Comparison of ENCODE assay signal across 18 cellular contexts in genomic region chr16:23511731-23512130, GRCh38. TPM values are rescaled to one million over a fixed set of nuclear protein-coding genes. Genes with fewer than 3 reads are reported as not detected.
A peak's percentile ranks its signal among the peaks of the same experiment; 100 is the strongest.
DNase-seq lines count a peak whose midpoint lies in the region; ATAC-seq and TF ChIP-seq lines count a peak whose summit lies in the region.
"Had no signal": no experiment of that assay in that cellular context is flagged by ENCODE, and none has a peak within 500 bp of the region (broad histone marks: within the 10 kb centered on the region; RNA-seq: fewer than 3 reads in every experiment).

No MANE protein-coding gene starts in this region.

- no peaks in the 10 kb centered on the region for H3K9me3 ChIP-seq in CD4-positive, CD25-positive, alpha-beta regulatory T cell (ENCODE audit: control insufficient read depth in 2 of 2, low read length in 2 of 2)
- H3K9me3 ChIP-seq in Caco-2 = no peaks in the 10 kb centered on the region
- H3K9me3 ChIP-seq: colonic mucosa, ovary had no signal

- CTCF ChIA-PET in Caco-2 (lab: Charles Lee) = no interaction called here

- peaks cover 7% of the 10 kb centered on the region for H3K27me3 Mint-ChIP-seq in CD4-positive, CD25-positive, alpha-beta regulatory T cell
- H3K27me3 Mint-ChIP-seq in Caco-2 (ENCODE audit: insufficient read depth, unreplicated experiment) = no peaks in the 10 kb centered on the region
- no peaks in the 10 kb centered on the region for H3K27me3 Mint-ChIP-seq in activated T-helper 1 cell treated with anti-CD3 and anti-CD28 coated beads, Interleukin-12 subunit alpha, Interleukin-12 subunit beta, Interleukin-2, Interleukin-4 antibody, amounts not matched to agents 30 ng/mL and 10 ng/mL and 1 ng/mL, durations not matched to agents 14 hours and 24 hours and 36 hours (ENCODE audit: insufficient read depth)
- H3K27me3 Mint-ChIP-seq in naive thymus-derived CD8-positive, alpha-beta T cell = no peaks in the 10 kb centered on the region

- POLR2A ChIA-PET in Caco-2 (lab: Charles Lee) = no interaction called here
- POLR2A ChIA-PET in naive thymus-derived CD8-positive, alpha-beta T cell (lab: Charles Lee) = no interaction called here

- intact Hi-C loops in Caco-2 (cut with micrococcal nuclease; ENCODE audit: unreplicated experiment) = no loop called here
- intact Hi-C loops in activated T-helper 1 cell treated with anti-CD3 and anti-CD28 coated beads, Interleukin-12 subunit alpha, Interleukin-12 subunit beta, Interleukin-2, Interleukin-4 antibody, amounts not matched to agents 30 ng/mL and 10 ng/mL and 1 ng/mL, durations not matched to agents 14 hours and 24 hours and 36 hours (cut with micrococcal nuclease) = no loop called here

- peak overlapping the region in 3 of 4 donors; percentile 51 to 89 (median 87) for H3K4me3 Mint-ChIP-seq in CD4-positive, CD25-positive, alpha-beta regulatory T cell
- peak overlapping the region; percentile 88 for H3K4me3 Mint-ChIP-seq in Caco-2 (ENCODE audit: unreplicated experiment)
- H3K4me3 Mint-ChIP-seq in activated T-helper 1 cell treated with anti-CD3 and anti-CD28 coated beads, Interleukin-12 subunit alpha, Interleukin-12 subunit beta, Interleukin-2, Interleukin-4 antibody, amounts not matched to agents 30 ng/mL and 10 ng/mL and 1 ng/mL, durations not matched to agents 14 hours and 24 hours and 36 hours = peak overlapping the region; percentile 64
- peak overlapping the region in 8 of 10 donors; percentile 47 to 92 (median 84) for H3K4me3 Mint-ChIP-seq in naive thymus-derived CD8-positive, alpha-beta T cell

- H3K36me3 Mint-ChIP-seq in CD4-positive, CD25-positive, alpha-beta regulatory T cell = peaks cover 10% of the 10 kb centered on the region
- peaks cover 40% of the 10 kb centered on the region for H3K36me3 Mint-ChIP-seq in Caco-2 (ENCODE audit: insufficient read depth, unreplicated experiment)
- peaks cover 26% of the 10 kb centered on the region for H3K36me3 Mint-ChIP-seq in activated T-helper 1 cell treated with anti-CD3 and anti-CD28 coated beads, Interleukin-12 subunit alpha, Interleukin-12 subunit beta, Interleukin-2, Interleukin-4 antibody, amounts not matched to agents 30 ng/mL and 10 ng/mL and 1 ng/mL, durations not matched to agents 14 hours and 24 hours and 36 hours (ENCODE audit: low read depth)
- no peaks in the 10 kb centered on the region for H3K36me3 Mint-ChIP-seq in naive thymus-derived CD8-positive, alpha-beta T cell

- ATAC-seq in CD4-positive, CD25-positive, alpha-beta regulatory T cell (ENCODE audit: low read depth in 2 of 2) = no peak
- ATAC-seq in naive thymus-derived CD8-positive, alpha-beta T cell = no peak
- ATAC-seq: GM12878, left colon had no signal

- TF ChIP-seq CTCF in Caco-2 (IDR thresholded peaks at IDR 0.05; ENCODE audit: insufficient read depth in 1 of 2, low read depth in 1 of 2, low read length in 1 of 2, severe bottlenecking in 1 of 2, unreplicated experiment in 1 of 2) (no peak), GM20000 (IDR thresholded peaks at IDR 0.05; ENCODE audit: extremely low read depth, missing control alignments) (no peak)

- H3K4me3 ChIP-seq in CD4-positive, CD25-positive, alpha-beta regulatory T cell (ENCODE audit: low read depth, low read length) = no peak overlapping the region
- no peak overlapping the region for H3K4me3 ChIP-seq in Caco-2 (ENCODE audit: low read depth, low read length)
- H3K4me3 ChIP-seq: colonic mucosa, GM12878, ovary had no signal

- no peaks in the 10 kb centered on the region for H3K36me3 ChIP-seq in CD4-positive, CD25-positive, alpha-beta regulatory T cell (ENCODE audit: control insufficient read depth, insufficient read depth, low read length)
- H3K36me3 ChIP-seq in Caco-2 (ENCODE audit: control insufficient read depth, insufficient read depth, low read length) = no peaks in the 10 kb centered on the region
- H3K36me3 ChIP-seq: colonic mucosa, ovary had no signal

- peaks cover 56% of the 10 kb centered on the region for H3K4me1 ChIP-seq in CD4-positive, CD25-positive, alpha-beta regulatory T cell (ENCODE audit: control insufficient read depth, insufficient read depth, low read length, poor library complexity, severe bottlenecking)
- no peaks in the 10 kb centered on the region for H3K4me1 ChIP-seq in Caco-2
- H3K4me1 ChIP-seq: colonic mucosa had no signal

- no peaks in the 10 kb centered on the region for H3K27me3 ChIP-seq in CD4-positive, CD25-positive, alpha-beta regulatory T cell (ENCODE audit: control insufficient read depth, insufficient read depth, low read length)
- no peaks in the 10 kb centered on the region for H3K27me3 ChIP-seq in Caco-2 (replicated peaks; ENCODE audit: control insufficient read depth, insufficient read depth, low read length)
- H3K27me3 ChIP-seq: colonic mucosa, ovary had no signal

- BruUV-seq in Caco-2 (replicated peaks; lab: Mats Ljungman, UMichigan) = no TSS peak

- H3K4me1 Mint-ChIP-seq in CD4-positive, CD25-positive, alpha-beta regulatory T cell = peaks cover 4 to 72% (median 44%) of the 10 kb centered on the region in 4 donors
- peaks cover 31% of the 10 kb centered on the region for H3K4me1 Mint-ChIP-seq in Caco-2 (ENCODE audit: low read depth, unreplicated experiment)
- H3K4me1 Mint-ChIP-seq in activated T-helper 1 cell treated with anti-CD3 and anti-CD28 coated beads, Interleukin-12 subunit alpha, Interleukin-12 subunit beta, Interleukin-2, Interleukin-4 antibody, amounts not matched to agents 30 ng/mL and 10 ng/mL and 1 ng/mL, durations not matched to agents 14 hours and 24 hours and 36 hours (ENCODE audit: low read depth) = peaks cover 49% of the 10 kb centered on the region
- H3K4me1 Mint-ChIP-seq in naive thymus-derived CD8-positive, alpha-beta T cell = peaks cover 32 to 69% (median 61%) of the 10 kb centered on the region in 4 donors

- peaks cover 0 to 2% (median 0%) of the 10 kb centered on the region in 7 donors for H3K9me3 Mint-ChIP-seq in CD4-positive, CD25-positive, alpha-beta regulatory T cell
- H3K9me3 Mint-ChIP-seq in Caco-2 (ENCODE audit: unreplicated experiment) = peaks cover 6% of the 10 kb centered on the region
- no peaks in the 10 kb centered on the region for H3K9me3 Mint-ChIP-seq in activated T-helper 1 cell treated with anti-CD3 and anti-CD28 coated beads, Interleukin-12 subunit alpha, Interleukin-12 subunit beta, Interleukin-2, Interleukin-4 antibody, amounts not matched to agents 30 ng/mL and 10 ng/mL and 1 ng/mL, durations not matched to agents 14 hours and 24 hours and 36 hours
- no peaks in the 10 kb centered on the region for H3K9me3 Mint-ChIP-seq in naive thymus-derived CD8-positive, alpha-beta T cell

- no peak for DNase-seq in CD4-positive, CD25-positive, alpha-beta regulatory T cell
- DNase-seq in Caco-2 (no peak), glomerular visceral epithelial cell (ENCODE audit: extremely low spot score) (no peak), GM20000 (ENCODE audit: low spot score) (no peak), HCEC 1CT (no peak)
- DNase-seq in activated T-helper 1 cell treated with anti-CD3 and anti-CD28 coated beads, Interleukin-12 subunit alpha, Interleukin-12 subunit beta, Interleukin-2, Interleukin-4 antibody, amounts not matched to agents 30 ng/mL and 10 ng/mL and 1 ng/mL, durations not matched to agents 14 hours and 24 hours and 36 hours (ENCODE audit: low spot score) = no peak
- DNase-seq in naive thymus-derived CD8-positive, alpha-beta T cell = no peak
- DNase-seq: activated CD4-positive, alpha-beta T cell treated with anti-CD3 and anti-CD28 coated beads for 48 hours; colonic mucosa; left colon; MM.1S; NCI-H187 treated with DMSO at 0.1 percent for 48 hours; NCI-H510A; ovary; SHP77; T1000 had no signal

- H3K27ac Mint-ChIP-seq in CD4-positive, CD25-positive, alpha-beta regulatory T cell = no peak overlapping the region
- peak overlapping the region; percentile 73 for H3K27ac Mint-ChIP-seq in Caco-2 (ENCODE audit: unreplicated experiment)
- no peak overlapping the region for H3K27ac Mint-ChIP-seq in activated T-helper 1 cell treated with anti-CD3 and anti-CD28 coated beads, Interleukin-12 subunit alpha, Interleukin-12 subunit beta, Interleukin-2, Interleukin-4 antibody, amounts not matched to agents 30 ng/mL and 10 ng/mL and 1 ng/mL, durations not matched to agents 14 hours and 24 hours and 36 hours
- peak overlapping the region in 1 of 10 donors; percentile 11 for H3K27ac Mint-ChIP-seq in naive thymus-derived CD8-positive, alpha-beta T cell

- no peak overlapping the region for H3K27ac ChIP-seq in CD4-positive, CD25-positive, alpha-beta regulatory T cell (ENCODE audit: insufficient read depth, low read length, poor library complexity, severe bottlenecking)
- H3K27ac ChIP-seq: colonic mucosa, epithelial cell of prostate, ovary had no signal

RNA-seq across cellular contexts. Expression of gene GGA2, which starts 1.4 kb away (rescaled TPM):
- 109 TPM for total RNA-seq in CD4-positive, CD25-positive, alpha-beta regulatory T cell
- polyA plus RNA-seq in CD4-positive, CD25-positive, alpha-beta regulatory T cell = 10 to 100 TPM; 46.5 to 52.8 (median 49.4) TPM
- total RNA-seq in Caco-2 (2022) = 92.7 and 93.4 TPM in 2 replicates
- total RNA-seq in activated T-helper 1 cell treated with anti-CD3 and anti-CD28 coated beads, Interleukin-12 subunit alpha, Interleukin-12 subunit beta, Interleukin-2, Interleukin-4 antibody, amounts not matched to agents 30 ng/mL and 10 ng/mL and 1 ng/mL, durations not matched to agents 14 hours and 24 hours and 36 hours = 106 and 112 TPM in 2 replicates
- total RNA-seq in naive thymus-derived CD8-positive, alpha-beta T cell = 10 to 100 TPM; 87.5 to 94.6 TPM
- polyA plus RNA-seq in naive thymus-derived CD8-positive, alpha-beta T cell = 10 to 100 TPM; 37.7 to 56.7 (median 39.4) TPM

RNA-seq across cellular contexts. Expression of gene EARS2, which starts 45.4 kb away (rescaled TPM):
- total RNA-seq in CD4-positive, CD25-positive, alpha-beta regulatory T cell = 10.2 TPM
- 10 to 100 TPM in 3 of 4 donors, 1 to 10 TPM in 1; 9.5 to 13.5 (median 12.0) TPM for polyA plus RNA-seq in CD4-positive, CD25-positive, alpha-beta regulatory T cell
- total RNA-seq in Caco-2 (2022) = 29.6 and 32.4 TPM in 2 replicates
- 27.8 and 29.9 TPM in 2 replicates for total RNA-seq in activated T-helper 1 cell treated with anti-CD3 and anti-CD28 coated beads, Interleukin-12 subunit alpha, Interleukin-12 subunit beta, Interleukin-2, Interleukin-4 antibody, amounts not matched to agents 30 ng/mL and 10 ng/mL and 1 ng/mL, durations not matched to agents 14 hours and 24 hours and 36 hours
- total RNA-seq in naive thymus-derived CD8-positive, alpha-beta T cell = 10 to 100 TPM; 16.9 to 18.1 TPM
- 10 to 100 TPM; 14.1 to 19.9 (median 18.3) TPM for polyA plus RNA-seq in naive thymus-derived CD8-positive, alpha-beta T cell

RNA-seq across cellular contexts. Expression of gene UBFD1, which starts 45.8 kb away (rescaled TPM):
- total RNA-seq in CD4-positive, CD25-positive, alpha-beta regulatory T cell = 38.8 TPM
- polyA plus RNA-seq in CD4-positive, CD25-positive, alpha-beta regulatory T cell = 10 to 100 TPM; 13.0 to 17.5 (median 14.7) TPM
- 78.6 and 83.1 TPM in 2 replicates for total RNA-seq in Caco-2 (2022)
- total RNA-seq in activated T-helper 1 cell treated with anti-CD3 and anti-CD28 coated beads, Interleukin-12 subunit alpha, Interleukin-12 subunit beta, Interleukin-2, Interleukin-4 antibody, amounts not matched to agents 30 ng/mL and 10 ng/mL and 1 ng/mL, durations not matched to agents 14 hours and 24 hours and 36 hours = 54.9 and 55.0 TPM in 2 replicates
- total RNA-seq in naive thymus-derived CD8-positive, alpha-beta T cell = 10 to 100 TPM; 52.5 to 58.7 TPM
- polyA plus RNA-seq in naive thymus-derived CD8-positive, alpha-beta T cell = 10 to 100 TPM; 12.2 to 15.4 (median 12.6) TPM

RNA-seq across cellular contexts. Expression of gene COG7, which starts 58.7 kb away (rescaled TPM):
- 18.7 TPM for total RNA-seq in CD4-positive, CD25-positive, alpha-beta regulatory T cell
- 10 to 100 TPM in 3 of 4 donors, 1 to 10 TPM in 1; 9.2 to 14.1 (median 11.1) TPM for polyA plus RNA-seq in CD4-positive, CD25-positive, alpha-beta regulatory T cell
- 12.0 and 12.4 TPM in 2 replicates for total RNA-seq in Caco-2 (2022)
- total RNA-seq in activated T-helper 1 cell treated with anti-CD3 and anti-CD28 coated beads, Interleukin-12 subunit alpha, Interleukin-12 subunit beta, Interleukin-2, Interleukin-4 antibody, amounts not matched to agents 30 ng/mL and 10 ng/mL and 1 ng/mL, durations not matched to agents 14 hours and 24 hours and 36 hours = 23.5 and 24.1 TPM in 2 replicates
- total RNA-seq in naive thymus-derived CD8-positive, alpha-beta T cell = 10 to 100 TPM; 23.3 to 26.2 TPM
- polyA plus RNA-seq in naive thymus-derived CD8-positive, alpha-beta T cell = 10 to 100 TPM in 1 of 3 donors, 1 to 10 TPM in 2; 8.4 to 10.9 (median 9.2) TPM
